ENCODE assay signal across 8 cellular contexts in genomic region chr1:85707990-85708825, GRCh38. TPM values are rescaled to one million over a fixed set of nuclear protein-coding genes. Genes with fewer than 3 reads are reported as not detected.
DNase-seq lines count a peak whose midpoint lies in the region; ATAC-seq, FAIRE-seq and TF ChIP-seq lines count a peak whose summit lies in the region.

Gene ZNHIT6 (minus strand): TSS chr1:85708433. CDS start chr1:85708284, 149 bp downstream.

- no peak within 1 kb of the TSS for H3K4me3 Mint-ChIP-seq in activated CD8-positive, alpha-beta memory T cell treated with anti-CD3 and anti-CD28 coated beads, Interleukin-2, amount 10 ng/mL, durations not matched to agents 7 days and 5 days

- CTCF ChIA-PET in activated CD8-positive, alpha-beta memory T cell treated with anti-CD3 and anti-CD28 coated beads, Interleukin-2, amount 10 ng/mL, durations not matched to agents 7 days and 5 days (lab: Charles Lee) = interaction anchor here (0.6 to 1.3 kb wide), 6 partner anchors 9 to 1016 kb away, joined by 3 to 6 read pairs (median 4); no protein-coding TSS in a partner anchor

- peaks cover 21% of the 10 kb centered on the region for H3K4me1 Mint-ChIP-seq in activated CD8-positive, alpha-beta memory T cell treated with anti-CD3 and anti-CD28 coated beads, Interleukin-2, amount 10 ng/mL, durations not matched to agents 7 days and 5 days

- H3K4me1 ChIP-seq in mesodermal cell (ENCODE audit: control insufficient read depth, insufficient read depth, low read length, poor library complexity, severe bottlenecking) = peaks cover 3% of the 10 kb centered on the region

- H3K9me3 ChIP-seq in mesodermal cell (ENCODE audit: control insufficient read depth, low read length) = no peaks in the 10 kb centered on the region

- H3K36me3 ChIP-seq in mesodermal cell (ENCODE audit: control insufficient read depth, insufficient read depth, low read length) = peaks cover 19% of the 10 kb centered on the region

- no peak for TF ChIP-seq CTCF in D721Med (IDR thresholded peaks at IDR 0.05; ENCODE audit: insufficient read depth, missing control alignments)

- 0 to 1% methylated on average over 16 to 29 of the region's 35 CpGs for WGBS in mesodermal cell (ENCODE audit: insufficient coverage in 2 of 2), 2 experiments

- DNase-seq in D721Med (ENCODE audit: insufficient read length, low spot score) (peak; percentile 19), HUDEP-2 (lab: John Stamatoyannopoulos, UW; ENCODE audit: unreplicated experiment in 76 of 76) (peak in 75 of 76 experiments; percentile 9 to 93 (median 84)), NOMO-1 treated with dmso at 0.1 percent for 144 hours (lab: John Stamatoyannopoulos, UW; ENCODE audit: unreplicated experiment) (peak; percentile 95)
- peak; percentile 94 for DNase-seq in activated CD8-positive, alpha-beta memory T cell treated with anti-CD3 and anti-CD28 coated beads, Interleukin-2, amount 10 ng/mL, durations not matched to agents 7 days and 5 days
- peak; percentile 55 for DNase-seq in stimulated activated CD8-positive, alpha-beta memory T cell treated with anti-CD3 and anti-CD28 coated beads, Interleukin-15, amount 100 ng/mL, for 24 hours (ENCODE audit: low read depth)

- no peaks in the 10 kb centered on the region for H3K9me3 Mint-ChIP-seq in activated CD8-positive, alpha-beta memory T cell treated with anti-CD3 and anti-CD28 coated beads, Interleukin-2, amount 10 ng/mL, durations not matched to agents 7 days and 5 days (ENCODE audit: low read depth)

- peak; percentile 87 for ATAC-seq in GM21390 (IDR thresholded peaks at IDR 0.05; ENCODE audit: unreplicated experiment)
- peak; percentile 93 for ATAC-seq in activated CD8-positive, alpha-beta memory T cell treated with anti-CD3 and anti-CD28 coated beads, Interleukin-2, amount 10 ng/mL, durations not matched to agents 7 days and 5 days

- peaks cover 27% of the 10 kb centered on the region for H3K36me3 Mint-ChIP-seq in activated CD8-positive, alpha-beta memory T cell treated with anti-CD3 and anti-CD28 coated beads, Interleukin-2, amount 10 ng/mL, durations not matched to agents 7 days and 5 days

- FAIRE-seq in D721Med (lab: Jason Lieb, UNC) (peak; percentile 16), endometrium (lab: Jason Lieb, UNC) (peak; percentile 65)

- H3K27ac ChIP-seq in mesodermal cell (ENCODE audit: low read depth, low read length, severe bottlenecking) = peak within 1 kb of the TSS; percentile 65

- no peaks in the 10 kb centered on the region for H3K27me3 Mint-ChIP-seq in activated CD8-positive, alpha-beta memory T cell treated with anti-CD3 and anti-CD28 coated beads, Interleukin-2, amount 10 ng/mL, durations not matched to agents 7 days and 5 days

- H3K4me3 ChIP-seq in mesodermal cell (ENCODE audit: extremely low read depth, insufficient read depth, low read length, poor library complexity, severe bottlenecking) = peak within 1 kb of the TSS; percentile 74

- H3K27ac Mint-ChIP-seq in activated CD8-positive, alpha-beta memory T cell treated with anti-CD3 and anti-CD28 coated beads, Interleukin-2, amount 10 ng/mL, durations not matched to agents 7 days and 5 days = no peak within 1 kb of the TSS

RNA-seq across cellular contexts. Expression of gene ZNHIT6, which starts in this region (rescaled TPM):
- total RNA-seq in activated CD8-positive, alpha-beta memory T cell treated with anti-CD3 and anti-CD28 coated beads, Interleukin-2, amount 10 ng/mL, durations not matched to agents 7 days and 5 days = 10 to 100 TPM; 13.7 to 18.8 TPM
- 13.1 TPM for polyA plus RNA-seq in mesodermal cell (2013, experiment 1 of 2)
- polyA plus RNA-seq in mesodermal cell (2013, experiment 2 of 2) = 14.1 TPM

Comparison
In these comparisons a context has a peak if more than half of its experiments do, and no peak if none do; other contexts are left out.
1. Peak in every context shown above with its lines: DNase-seq, ATAC-seq, H3K4me3 ChIP-seq and H3K27ac ChIP-seq.
2. DNase-seq: peak in every context shown above with its lines; median percentile 95 in NOMO-1 treated with dmso at 0.1 percent for 144 hours; 94 in activated CD8-positive, alpha-beta memory T cell treated with anti-CD3 and anti-CD28 coated beads, Interleukin-2, amount 10 ng/mL, durations not matched to agents 7 days and 5 days; 84 in HUDEP-2; 55 in stimulated activated CD8-positive, alpha-beta memory T cell treated with anti-CD3 and anti-CD28 coated beads, Interleukin-15, amount 100 ng/mL, for 24 hours; 19 in D721Med.